7 cellular contexts compared by ENCODE assay signal in the genomic region with DNA sequence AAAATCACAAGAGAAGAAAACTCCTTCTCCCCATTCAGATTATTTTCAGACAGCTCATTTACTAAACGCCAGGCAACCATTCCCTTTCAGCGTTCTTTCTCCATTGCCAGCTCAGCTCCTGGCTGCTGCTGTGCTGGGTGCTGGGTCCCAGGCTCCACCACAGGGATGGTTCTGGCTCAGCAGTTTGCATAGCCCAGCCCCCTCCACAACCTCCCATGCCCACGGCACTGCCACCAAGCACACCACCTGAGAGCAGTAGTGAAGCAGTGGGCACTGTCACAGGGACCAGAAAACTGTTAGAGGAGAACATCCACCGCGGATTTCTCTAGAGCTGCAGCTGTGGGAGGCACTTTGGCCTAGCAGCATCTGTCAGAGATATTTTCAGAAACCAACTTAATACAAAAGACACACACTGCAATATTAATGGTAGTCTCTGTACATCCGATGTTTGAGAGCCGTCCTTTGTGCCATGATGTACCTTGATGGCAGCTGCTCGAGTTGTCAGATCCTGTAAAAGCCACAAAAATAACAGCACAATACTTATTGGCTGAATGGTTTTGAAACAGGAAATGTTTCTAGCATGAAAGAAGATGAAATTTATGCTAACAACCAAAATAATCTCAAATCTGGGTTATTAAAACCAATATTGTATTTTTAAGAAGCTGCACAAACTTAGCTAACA.
DNase-seq lines count a peak whose midpoint lies in the region; ATAC-seq and TF ChIP-seq lines count a peak whose summit lies in the region.

No MANE protein-coding gene starts in this region.

- no peaks in the 10 kb centered on the region for H3K9me3 ChIP-seq in DND-41 (ENCODE audit: insufficient read depth, low read length, severe bottlenecking)
- H3K9me3 ChIP-seq in left lung = no peaks in the 10 kb centered on the region

- H3K36me3 ChIP-seq in DND-41 (ENCODE audit: insufficient read depth, low read length) = no peaks in the 10 kb centered on the region
- H3K36me3 ChIP-seq in left lung = no peaks in the 10 kb centered on the region

- H4K20me1 ChIP-seq in DND-41 (ENCODE audit: insufficient read depth, low read length) = no peaks in the 10 kb centered on the region

- no peaks in the 10 kb centered on the region for H3K79me2 ChIP-seq in DND-41 (ENCODE audit: insufficient read depth, low read length)

- H3K4me1 Mint-ChIP-seq in central memory CD8-positive, alpha-beta T cell = peaks cover 68% of the 10 kb centered on the region

- H3K27ac ChIP-seq in DND-41 (ENCODE audit: low read length) = peak overlapping the region; percentile 99
- no peak overlapping the region for H3K27ac ChIP-seq in left lung

- intact Hi-C loops in posterior vena cava (cut with DNase I) = no loop called here
- intact Hi-C loops in left lung (cut with DNase I) = no loop called here

- ATAC-seq in DND-41 (ENCODE audit: insufficient read depth, low read depth) (peak; percentile 85), left lung (no peak)
- peak; percentile 89 for ATAC-seq in central memory CD8-positive, alpha-beta T cell (replicated peaks; ENCODE audit: extremely low read depth, poor library complexity, severe bottlenecking)

- DNase-seq in DND-41 (peak; percentile 84), NCI-H2107 (lab: John Stamatoyannopoulos, UW) (peak; percentile 70), posterior vena cava (ENCODE audit: low spot score) (peak; percentile 45), NCI-H1694 treated with DMSO at 0.1 percent for 48 hours (lab: John Stamatoyannopoulos, UW) (no peak), left lung (no peak)
- peak in 1 of 2 donors; percentile 16 for DNase-seq in central memory CD8-positive, alpha-beta T cell (ENCODE audit: low spot score in 2 of 2)
- DNase-seq in activated CD4-positive, CD25-positive, alpha-beta regulatory T cell treated with anti-CD3 and anti-CD28 coated beads, Interleukin-2, amount 50 U/mL, for 72 hours = no peak

- peaks cover 8% of the 10 kb centered on the region for H3K36me3 Mint-ChIP-seq in central memory CD8-positive, alpha-beta T cell (ENCODE audit: insufficient read depth)

- peak overlapping the region; percentile 75 for H3K27ac Mint-ChIP-seq in central memory CD8-positive, alpha-beta T cell (ENCODE audit: low read depth)

- H3K27me3 ChIP-seq in DND-41 (ENCODE audit: insufficient read depth, low read length, poor library complexity) = no peaks in the 10 kb centered on the region
- no peaks in the 10 kb centered on the region for H3K27me3 ChIP-seq in left lung

- H3K4me3 Mint-ChIP-seq in central memory CD8-positive, alpha-beta T cell = peak overlapping the region; percentile 41

- H3K27me3 Mint-ChIP-seq in central memory CD8-positive, alpha-beta T cell = no peaks in the 10 kb centered on the region

- peak overlapping the region in 1 of 2 experiments; percentile 44; a peak in 2 of 4 replicates for H3K4me3 ChIP-seq in DND-41 (ENCODE audit: low read depth in 1 of 2, low read length in 2 of 2)
- H3K4me3 ChIP-seq in left lung = no peak overlapping the region

- H3K9me3 Mint-ChIP-seq in central memory CD8-positive, alpha-beta T cell = peaks cover 6% of the 10 kb centered on the region

- H3K9ac ChIP-seq in DND-41 (ENCODE audit: low read depth, low read length) = peak overlapping the region; percentile 61

- peak overlapping the region; percentile 66 for H3K4me2 ChIP-seq in DND-41 (ENCODE audit: insufficient read depth, low read length)

- H2AFZ ChIP-seq in DND-41 (ENCODE audit: low read depth, low read length) = peak overlapping the region; percentile 81

- TF ChIP-seq CTCF in DND-41 (IDR thresholded peaks at IDR 0.05; ENCODE audit: borderline replicate concordance, extremely low read depth, low read length, poor library complexity, severe bottlenecking) (peak; percentile 66), left lung (IDR thresholded peaks at IDR 0.05) (no peak)

- H3K4me1 ChIP-seq in DND-41 (ENCODE audit: insufficient read depth, low read length) = peaks cover 66% of the 10 kb centered on the region
- H3K4me1 ChIP-seq in left lung = peaks cover 0 to 4% of the 10 kb centered on the region in 2 donors

Comparison
In these comparisons a context has a peak if more than half of its experiments do, and no peak if none do; other contexts are left out.
1. DNase-seq: peak in DND-41 (single experiment), NCI-H2107 (single experiment) and posterior vena cava (single experiment); none in NCI-H1694 treated with DMSO at 0.1 percent for 48 hours (single experiment), activated CD4-positive, CD25-positive, alpha-beta regulatory T cell treated with anti-CD3 and anti-CD28 coated beads, Interleukin-2, amount 50 U/mL, for 72 hours (single experiment) and left lung (0 of 2).